Comparison of ENCODE assay signal across 1 cellular context in genomic region chr10:63630085-63630927, GRCh38.
TF ChIP-seq lines count a peak whose summit lies in the region.

No MANE protein-coding gene starts in this region.

TF ChIP-seq in HepG2, 621 proteins besides CTCF, POLR2A, EP300 and RAD21 (continued from another document and continues in another):
- TF ChIP-seq ZNF687 (CRISPR knock-in tag; IDR thresholded peaks at IDR 0.05): peak; percentile 69
- no peak for TF ChIP-seq THAP9 (CRISPR knock-in tag; IDR thresholded peaks at IDR 0.05; ENCODE audit: borderline replicate concordance)
- no peak for TF ChIP-seq ZBTB37 (CRISPR knock-in tag; IDR thresholded peaks at IDR 0.05)
- TF ChIP-seq SRF (IDR thresholded peaks at IDR 0.05; ENCODE audit: low read depth, low read length): no peak
- no peak for TF ChIP-seq FLYWCH1 (CRISPR knock-in tag; IDR thresholded peaks at IDR 0.05)
- 0 out of 2 replicates have a peak, but pooled peaks have one; percentile 24 for TF ChIP-seq ZNF253 (CRISPR knock-in tag; IDR thresholded peaks at IDR 0.05; ENCODE audit: borderline replicate concordance)
- TF ChIP-seq ZXDC (CRISPR knock-in tag; IDR thresholded peaks at IDR 0.05): no peak
- TF ChIP-seq ZNF503 (CRISPR knock-in tag; IDR thresholded peaks at IDR 0.05): no peak
- TF ChIP-seq RNF219 (CRISPR knock-in tag; IDR thresholded peaks at IDR 0.05): no peak
- no peak for TF ChIP-seq MIER2 (CRISPR knock-in tag; IDR thresholded peaks at IDR 0.05)
- TF ChIP-seq ARID4A (CRISPR knock-in tag; IDR thresholded peaks at IDR 0.05; ENCODE audit: borderline replicate concordance): peak; percentile 58; the same call in 1 of the 2 replicates
- peak; percentile 58 for TF ChIP-seq POLR2G (IDR thresholded peaks at IDR 0.05; ENCODE audit: low read depth, low read length)
- no peak; the same call in 1 of the 2 replicates for TF ChIP-seq ZNF615 (CRISPR knock-in tag; IDR thresholded peaks at IDR 0.05; ENCODE audit: borderline replicate concordance)
- 0 out of 2 replicates have a peak, but pooled peaks have one; percentile 23 for TF ChIP-seq PRDM15 (CRISPR knock-in tag; IDR thresholded peaks at IDR 0.05)
- 0 out of 2 replicates have a peak, but pooled peaks have one; percentile 27 for TF ChIP-seq ZMAT3 (CRISPR knock-in tag; conservative IDR thresholded peaks at IDR 0.05)
- peak in 1 of 2 experiments; percentile 60; a peak in 1 of 4 replicates for TF ChIP-seq HMGXB4 (CRISPR knock-in tag; IDR thresholded peaks at IDR 0.05; ENCODE audit: borderline replicate concordance in 1 of 2, low read depth in 1 of 2)
- no peak for TF ChIP-seq HNRNPL (IDR thresholded peaks at IDR 0.05; ENCODE audit: low read depth, low read length)
